In the genomic region with DNA sequence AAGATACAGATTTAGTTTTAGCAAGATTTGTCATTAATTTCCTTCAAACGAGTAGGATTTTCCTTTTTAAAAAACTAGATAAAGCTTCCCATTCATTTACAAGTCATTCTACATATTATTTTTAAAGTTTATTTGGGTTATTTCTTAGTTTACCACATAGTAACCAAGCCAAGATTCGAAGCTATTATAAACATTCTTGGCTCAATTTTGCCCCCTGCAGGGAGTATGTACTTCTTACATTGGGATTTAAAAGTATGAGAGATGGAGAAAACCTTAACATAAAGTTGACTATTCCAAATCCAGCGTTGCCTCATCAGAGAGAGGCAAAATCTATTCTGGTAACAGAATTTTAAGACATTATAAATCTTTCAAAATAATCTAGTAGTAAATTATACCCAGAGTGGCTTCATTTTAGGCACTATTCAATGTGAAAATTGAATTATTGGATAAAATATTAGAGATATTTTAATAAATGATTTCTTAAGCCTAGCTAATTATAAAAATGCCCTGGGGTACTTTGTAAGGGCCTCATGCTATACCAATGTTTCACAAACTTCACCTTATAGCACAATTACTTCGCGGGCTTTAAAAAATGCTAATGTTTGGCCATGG, we compare ENCODE assay signal across 9 cellular contexts. TPM values are rescaled to one million over a fixed set of nuclear protein-coding genes. Genes with fewer than 3 reads are reported as not detected.
A peak's percentile ranks its signal among the peaks of the same experiment; 100 is the strongest.
DNase-seq lines count a peak whose midpoint lies in the region; ATAC-seq and TF ChIP-seq lines count a peak whose summit lies in the region.
"Had no signal": no experiment of that assay in that cellular context is flagged by ENCODE, and none has a peak within 500 bp of the region (broad histone marks: within the 10 kb centered on the region; RNA-seq: fewer than 3 reads in every experiment).

No MANE protein-coding gene starts in this region.

- H3K36me3 Mint-ChIP-seq in brain: peaks cover 34% of the 10 kb centered on the region

- no peaks in the 10 kb centered on the region for H3K27me3 Mint-ChIP-seq in brain

- no peak overlapping the region for H3K27ac Mint-ChIP-seq in brain

- H3K4me1 Mint-ChIP-seq in brain: no peaks in the 10 kb centered on the region

- in situ Hi-C loops in KBM-7 (cut with MboI; ENCODE audit: low pct_unique_long_range_greater_than_20kb, low sequenced_read_pairs): no loop called here

- TF ChIP-seq CTCF in brain (conservative IDR thresholded peaks at IDR 0.05): peak; percentile 60 to 65

- no peak overlapping the region for H3K4me3 Mint-ChIP-seq in brain

- peaks cover 16 to 35% (median 31%) of the 10 kb centered on the region in 5 experiments for H3K9me3 Mint-ChIP-seq in brain

- DNase-seq in EL (peak; percentile 53), KBM-7 (peak; percentile 14), lung microvascular endothelial cell (ENCODE audit: low read depth in 2 of 2) (peak; percentile 44 to 51), activated T-cell treated with anti-CD3 and anti-CD28 coated beads for 4 hours (no peak)
- DNase-seq in stimulated activated naive CD4-positive, alpha-beta T cell treated with Interleukin-2 at 50 U/mL for 16 hours (lab: John Stamatoyannopoulos, UW): no peak

- ATAC-seq in GM21390 (IDR thresholded peaks at IDR 0.05; ENCODE audit: unreplicated experiment) (no peak), HG02840 (IDR thresholded peaks at IDR 0.05; ENCODE audit: low FRiP score, unreplicated experiment) (no peak)

RNA-seq across cellular contexts. Expression of a gene that starts 39.1 kb away (rescaled TPM):
- 0.70 TPM for polyA plus RNA-seq in brain (ENCODE audit: insufficient read depth, low read depth, low replicate concordance)
- 0.60 and 0.87 TPM in 2 replicates for total RNA-seq in lung microvascular endothelial cell
- total RNA-seq: T-helper 2 cell treated with Interferon-gamma antibody and Interleukin-4, amounts not matched to agents 100 ng/mL and 5 ng/mL, for 36 hours had no signal

Comparison
In these comparisons a context has a peak if more than half of its experiments do, and no peak if none do; other contexts are left out.
1. DNase-seq: peak in EL (single experiment), KBM-7 (single experiment) and lung microvascular endothelial cell (2 of 2); none in stimulated activated naive CD4-positive, alpha-beta T cell treated with Interleukin-2 at 50 U/mL for 16 hours (single experiment) and activated T-cell treated with anti-CD3 and anti-CD28 coated beads for 4 hours (single experiment).